27 cellular contexts compared by ENCODE assay signal in the genomic region with DNA sequence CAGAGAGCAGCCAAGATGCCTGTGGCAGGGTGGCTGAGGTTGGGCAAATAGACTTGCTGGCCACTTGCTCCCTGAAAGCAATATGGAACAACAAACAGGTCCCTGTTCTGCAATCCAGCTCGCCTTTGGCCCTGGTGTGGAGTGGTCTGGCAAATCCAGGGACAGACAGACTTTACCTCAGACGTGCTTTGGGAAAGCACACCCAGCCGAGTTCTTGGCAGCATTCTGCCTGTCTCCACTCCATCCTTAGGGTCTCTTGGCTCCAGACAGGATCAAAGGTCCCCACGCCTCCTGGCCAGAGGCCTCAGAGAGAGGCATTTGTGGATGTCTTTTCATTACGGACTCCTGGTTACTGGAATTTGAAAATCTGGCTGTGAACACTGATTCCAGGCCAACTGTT.
DNase-seq lines count a peak whose midpoint lies in the region; TF ChIP-seq lines count a peak whose summit lies in the region.
"Had no signal": no experiment of that assay in that cellular context is flagged by ENCODE, and none has a peak within 500 bp of the region (broad histone marks: within the 10 kb centered on the region; RNA-seq: fewer than 3 reads in every experiment).

No MANE protein-coding gene starts in this region.

- H3K4me2 ChIP-seq in Karpas-422 (ENCODE audit: low read depth, low read length, poor library complexity, severe bottlenecking): no peak overlapping the region
- H3K4me2 ChIP-seq: BLaER1 treated with 17β-estradiol and CSF1 and Interleukin-3, amounts not matched to agents 10 nM and 100 nM; hepatocyte had no signal

- TF ChIP-seq CTCF in right atrium auricular region (IDR thresholded peaks at IDR 0.05): no peak

- H3K27ac ChIP-seq in right atrium auricular region: no peak overlapping the region
- H3K27ac ChIP-seq in Karpas-422 (ENCODE audit: low read length): no peak overlapping the region
- H3K27ac ChIP-seq: BLaER1 treated with 17β-estradiol and CSF1 and Interleukin-3, amounts not matched to agents 10 nM and 100 nM; brain microvascular endothelial cell; hepatocyte; left lung; upper lobe of right lung had no signal

- H3K36me3 ChIP-seq in right atrium auricular region (no peaks in the 10 kb centered on the region), Karpas-422 (ENCODE audit: insufficient read depth, low read length) (no peaks in the 10 kb centered on the region)
- H3K36me3 ChIP-seq: BLaER1 treated with 17β-estradiol and CSF1 and Interleukin-3, amounts not matched to agents 10 nM and 100 nM; brain microvascular endothelial cell; left lung; upper lobe of right lung had no signal

- H3K9me3 ChIP-seq in right atrium auricular region: no peaks in the 10 kb centered on the region
- H3K9me3 ChIP-seq in Karpas-422 (ENCODE audit: low read length): no peaks in the 10 kb centered on the region
- H3K9me3 ChIP-seq: upper lobe of right lung had no signal

- H4K20me1 ChIP-seq in Karpas-422 (ENCODE audit: insufficient read depth, low read depth, low read length): no peaks in the 10 kb centered on the region
- H4K20me1 ChIP-seq: BLaER1 treated with 17β-estradiol and CSF1 and Interleukin-3, amounts not matched to agents 10 nM and 100 nM had no signal

- H3K9me2 ChIP-seq in Karpas-422 (replicated peaks; ENCODE audit: insufficient read depth, low read length): no peaks in the 10 kb centered on the region

- H3K4me1 ChIP-seq in right atrium auricular region (peaks cover 0 to 9% of the 10 kb centered on the region in 2 donors), Karpas-422 (ENCODE audit: low read length) (no peaks in the 10 kb centered on the region)
- H3K4me1 ChIP-seq: BLaER1 treated with 17β-estradiol and CSF1 and Interleukin-3, amounts not matched to agents 10 nM and 100 nM; Caco-2; left lung; upper lobe of right lung had no signal

- no peak overlapping the region for H3K9ac ChIP-seq in Karpas-422 (ENCODE audit: low read length)
- H3K9ac ChIP-seq: BLaER1 treated with 17β-estradiol and CSF1 and Interleukin-3, amounts not matched to agents 10 nM and 100 nM had no signal

- H3K27me3 ChIP-seq in right atrium auricular region: no peaks in the 10 kb centered on the region
- H3K27me3 ChIP-seq in Karpas-422 (ENCODE audit: low read length): no peaks in the 10 kb centered on the region
- H3K27me3 ChIP-seq: BLaER1 treated with 17β-estradiol and CSF1 and Interleukin-3, amounts not matched to agents 10 nM and 100 nM; brain microvascular endothelial cell; hepatocyte; upper lobe of right lung had no signal

- H3K4me3 ChIP-seq in right atrium auricular region: no peak overlapping the region
- H3K4me3 ChIP-seq in Karpas-422 (ENCODE audit: low read length): no peak overlapping the region
- H3K4me3 ChIP-seq: BLaER1 treated with 17β-estradiol and CSF1 and Interleukin-3, amounts not matched to agents 10 nM and 100 nM; GM12878; hepatocyte; left lung; upper lobe of right lung had no signal

- in situ Hi-C loops in G401 (cut with HindIII; ENCODE audit: low sequenced_read_pairs): no loop called here

- no peak overlapping the region for H2AFZ ChIP-seq in Karpas-422 (ENCODE audit: low read length)
- H2AFZ ChIP-seq: hepatocyte had no signal

- H3K79me2 ChIP-seq in Karpas-422 (ENCODE audit: low read length): no peaks in the 10 kb centered on the region
- H3K79me2 ChIP-seq: hepatocyte had no signal

- peak; percentile 38 for DNase-seq in G401 (ENCODE audit: low spot score)
- DNase-seq in astrocyte of the hippocampus (ENCODE audit: low read depth, low spot score): peak; percentile 22
- peak; percentile 68 for DNase-seq in right atrium auricular region (ENCODE audit: low spot score)
- DNase-seq in posterior cingulate gyrus: peak in 8 of 10 donors; percentile 24 to 89 (median 54)
- no peak for DNase-seq in Karpas-422
- no peak for DNase-seq in GOT3 (lab: John Stamatoyannopoulos, UW)
- no peak for DNase-seq in NCI-H1694 treated with DMSO at 0.1 percent for 48 hours (lab: John Stamatoyannopoulos, UW)
- no peak for DNase-seq in DMS79 (lab: John Stamatoyannopoulos, UW)
- DNase-seq: ACHN; activated CD8-positive, alpha-beta T cell treated with anti-CD3 and anti-CD28 coated beads, Interleukin-2, amount 10 ng/mL, durations not matched to agents 7 days and 5 days; activated effector memory CD4-positive, alpha-beta T cell treated with anti-CD3 and anti-CD28 coated beads, Interleukin-2, amount 50 U/mL, for 16 hours; brain microvascular endothelial cell; Caco-2; effector memory CD4-positive, alpha-beta T cell; erythroblast; immature natural killer cell; KG1; left lung; naive thymus-derived CD8-positive, alpha-beta T cell; NCI-H1436 treated with DMSO at 0.1 percent for 48 hours; NCI-H2107; retina; T-helper 2 cell; upper lobe of right lung had no signal

- intact Hi-C loops in posterior cingulate gyrus (cut with DNase I): no loop called here

Comparison
In these comparisons a context has a peak if more than half of its experiments do, and no peak if none do; other contexts are left out.
1. DNase-seq: peak in G401 (single experiment), astrocyte of the hippocampus (single experiment), right atrium auricular region (single experiment) and posterior cingulate gyrus (8 of 10); none in Karpas-422 (single experiment), GOT3 (single experiment), NCI-H1694 treated with DMSO at 0.1 percent for 48 hours (single experiment) and DMS79 (single experiment).